ENCODE assay signal across 13 cellular contexts in genomic region chr4:123421227-123421941, GRCh38. TPM values are rescaled to one million over a fixed set of nuclear protein-coding genes. Genes with fewer than 3 reads are reported as not detected.
DNase-seq lines count a peak whose midpoint lies in the region; ATAC-seq and TF ChIP-seq lines count a peak whose summit lies in the region.
"Had no signal": no experiment of that assay in that cellular context is flagged by ENCODE, and none has a peak within 500 bp of the region (broad histone marks: within the 10 kb centered on the region; RNA-seq: fewer than 3 reads in every experiment).

No MANE protein-coding gene starts in this region.

- H3K4me1 ChIP-seq in mesendoderm (ENCODE audit: control insufficient read depth, low read depth, low read length) (peaks cover 2% of the 10 kb centered on the region), foreskin keratinocyte (peaks cover 8% of the 10 kb centered on the region), gastrocnemius medialis (peaks cover 22 to 23% of the 10 kb centered on the region in 2 donors)
- H3K4me1 ChIP-seq: right lobe of liver had no signal

- H4K5ac ChIP-seq in mesendoderm (ENCODE audit: low read length): no peak overlapping the region

- H3K9ac ChIP-seq in mesendoderm (ENCODE audit: low read length): no peak overlapping the region
- H3K9ac ChIP-seq: SK-N-SH had no signal

- H2BK5ac ChIP-seq in mesendoderm (ENCODE audit: low read length): no peak overlapping the region

- H3K36me3 ChIP-seq in mesendoderm (ENCODE audit: control insufficient read depth, insufficient read depth, low read length) (no peaks in the 10 kb centered on the region), gastrocnemius medialis (no peaks in the 10 kb centered on the region)
- H3K36me3 ChIP-seq: right lobe of liver had no signal

- intact Hi-C loops in CD4-positive, alpha-beta T cell (cut with DNase I, micrococcal nuclease): no loop called here
- intact Hi-C loops in gastrocnemius medialis (cut with DNase I; ENCODE audit: low total_unique reads): no loop called here

- no peak overlapping the region for H4K8ac ChIP-seq in mesendoderm (ENCODE audit: low read depth, low read length)

- no peaks in the 10 kb centered on the region for H3K79me1 ChIP-seq in mesendoderm (ENCODE audit: low read length)

- POLR2A ChIA-PET in CD4-positive, alpha-beta T cell (lab: Charles Lee): no interaction called here
- POLR2A ChIA-PET in HEK293T (lab: Yijun Ruan, JAX): no interaction called here
- POLR2A ChIA-PET in activated CD8-positive, alpha-beta T cell treated with anti-CD3 and anti-CD28 coated beads, Interleukin-2, amount 10 ng/mL, durations not matched to agents 7 days and 5 days (lab: Charles Lee): interaction anchor here (1.3 to 2.9 kb wide), 5 partner anchors 10 to 179 kb away, joined by 3 to 14 read pairs (median 11); partner anchors contain the start of gene SPRY1

- no peak overlapping the region for H3K4me3 ChIP-seq in mesendoderm (ENCODE audit: low read length)
- H3K4me3 ChIP-seq in gastrocnemius medialis: peak overlapping the region in 2 of 4 donors; percentile 22 to 31
- H3K4me3 ChIP-seq: right lobe of liver had no signal

- TF ChIP-seq CTCF in CD4-positive, alpha-beta T cell (IDR thresholded peaks at IDR 0.05): no peak
- TF ChIP-seq CTCF in foreskin keratinocyte (conservative IDR thresholded peaks at IDR 0.05): no peak
- no peak for TF ChIP-seq CTCF in gastrocnemius medialis (IDR thresholded peaks at IDR 0.05 in 4 of 5, conservative IDR thresholded peaks at IDR 0.05 in 1 of 5)

- peak overlapping the region; percentile 96 for H2BK15ac ChIP-seq in mesendoderm (replicated peaks; ENCODE audit: low read depth)

- in situ Hi-C loops in gastrocnemius medialis (cut with MboI; ENCODE audit: low sequenced_read_pairs in 4 of 4): loop anchor here (25.0 kb wide), 4 partner anchors 241 to 691 kb away; no protein-coding TSS in a partner anchor

- H3K4me1 Mint-ChIP-seq in CD4-positive, alpha-beta T cell (ENCODE audit: low read depth): peaks cover 17% of the 10 kb centered on the region
- H3K4me1 Mint-ChIP-seq in activated CD8-positive, alpha-beta T cell treated with anti-CD3 and anti-CD28 coated beads, Interleukin-2, amount 10 ng/mL, durations not matched to agents 7 days and 5 days (ENCODE audit: low read depth): peaks cover 87% of the 10 kb centered on the region

- peak overlapping the region; percentile 78 for H3K27ac Mint-ChIP-seq in CD4-positive, alpha-beta T cell
- H3K27ac Mint-ChIP-seq in activated CD8-positive, alpha-beta T cell treated with anti-CD3 and anti-CD28 coated beads, Interleukin-2, amount 10 ng/mL, durations not matched to agents 7 days and 5 days: peak overlapping the region; percentile 92

- no peak overlapping the region for H3K27ac ChIP-seq in CD4-positive, alpha-beta T cell (ENCODE audit: low read depth, low read length)
- H3K27ac ChIP-seq in mesendoderm (ENCODE audit: low read depth, low read length): no peak overlapping the region
- H3K27ac ChIP-seq in foreskin keratinocyte: no peak overlapping the region
- H3K27ac ChIP-seq in gastrocnemius medialis: no peak overlapping the region
- H3K27ac ChIP-seq: right lobe of liver had no signal

- no peaks in the 10 kb centered on the region for H3K9me3 ChIP-seq in CD4-positive, alpha-beta T cell (ENCODE audit: control insufficient read depth, low read length)
- H3K9me3 ChIP-seq in gastrocnemius medialis: no peaks in the 10 kb centered on the region
- H3K9me3 ChIP-seq: right lobe of liver, SK-N-SH had no signal

- DNase-seq in CD4-positive, alpha-beta T cell: no peak
- DNase-seq in HEK293T (ENCODE audit: extremely low spot score): no peak
- no peak for DNase-seq in activated CD8-positive, alpha-beta T cell treated with anti-CD3 and anti-CD28 coated beads, Interleukin-2, amount 10 ng/mL, durations not matched to agents 7 days and 5 days
- DNase-seq in mesendoderm: no peak
- no peak for DNase-seq in foreskin keratinocyte
- no peak for DNase-seq in gastrocnemius medialis
- no peak for DNase-seq in NCI-H1417 (lab: John Stamatoyannopoulos, UW)
- DNase-seq in RKO (ENCODE audit: low spot score): no peak
- DNase-seq: activated CD8-positive, alpha-beta memory T cell treated with anti-CD3 and anti-CD28 coated beads, Interleukin-2, amount 50 U/mL, for 4 hours; NCI-H345; right lobe of liver; SK-N-SH; stimulated activated CD8-positive, alpha-beta memory T cell treated with anti-CD3 and anti-CD28 coated beads, Interleukin-4, amount 100 ng/mL, for 48 hours had no signal

- no peak overlapping the region for H3K23ac ChIP-seq in mesendoderm (ENCODE audit: low read length)

- no peak for TF ChIP-seq POLR2A in gastrocnemius medialis (IDR thresholded peaks at IDR 0.05)

- ATAC-seq in CD4-positive, alpha-beta T cell (ENCODE audit: poor library complexity): peak; percentile 62
- ATAC-seq in activated CD8-positive, alpha-beta T cell treated with anti-CD3 and anti-CD28 coated beads, Interleukin-2, amount 10 ng/mL, durations not matched to agents 7 days and 5 days: peak; percentile 21
- ATAC-seq in foreskin keratinocyte (no peak), gastrocnemius medialis (no peak)
- ATAC-seq: right lobe of liver had no signal

- H3K9me3 Mint-ChIP-seq in CD4-positive, alpha-beta T cell: no peaks in the 10 kb centered on the region
- no peaks in the 10 kb centered on the region for H3K9me3 Mint-ChIP-seq in activated CD8-positive, alpha-beta T cell treated with anti-CD3 and anti-CD28 coated beads, Interleukin-2, amount 10 ng/mL, durations not matched to agents 7 days and 5 days (ENCODE audit: insufficient read depth)

- no peak overlapping the region for H2BK120ac ChIP-seq in mesendoderm (ENCODE audit: low read depth, low read length)

- WGBS in mesendoderm (ENCODE audit: extremely low coverage, insufficient coverage, low lambda C conversion rate): no CpG with 5 or more reads among the region's 6 CpGs

- H3K4me3 Mint-ChIP-seq in CD4-positive, alpha-beta T cell: peak overlapping the region; percentile 81
- H3K4me3 Mint-ChIP-seq in activated CD8-positive, alpha-beta T cell treated with anti-CD3 and anti-CD28 coated beads, Interleukin-2, amount 10 ng/mL, durations not matched to agents 7 days and 5 days: peak overlapping the region; percentile 75

- no peaks in the 10 kb centered on the region for H3K27me3 Mint-ChIP-seq in CD4-positive, alpha-beta T cell
- no peaks in the 10 kb centered on the region for H3K27me3 Mint-ChIP-seq in activated CD8-positive, alpha-beta T cell treated with anti-CD3 and anti-CD28 coated beads, Interleukin-2, amount 10 ng/mL, durations not matched to agents 7 days and 5 days (ENCODE audit: low read depth)

- H3K56ac ChIP-seq in mesendoderm (ENCODE audit: low read length): no peak overlapping the region

- H2AK5ac ChIP-seq in mesendoderm (ENCODE audit: low read length): no peak overlapping the region

- no peak overlapping the region for H3K4ac ChIP-seq in mesendoderm (ENCODE audit: low read depth, low read length)

- H3K18ac ChIP-seq in mesendoderm (ENCODE audit: low read length): no peak overlapping the region

- CTCF ChIA-PET in CD4-positive, alpha-beta T cell (lab: Charles Lee): no interaction called here
- CTCF ChIA-PET in HEK293T (lab: Yijun Ruan, JAX): no interaction called here
- CTCF ChIA-PET in activated CD8-positive, alpha-beta T cell treated with anti-CD3 and anti-CD28 coated beads, Interleukin-2, amount 10 ng/mL, durations not matched to agents 7 days and 5 days (lab: Charles Lee): interaction anchor here (1.6 to 3.2 kb wide), 5 partner anchors 11 to 24 kb away, joined by 5 to 17 read pairs (median 8); partner anchors contain the start of gene SPRY1

- no peaks in the 10 kb centered on the region for H3K36me3 Mint-ChIP-seq in CD4-positive, alpha-beta T cell (ENCODE audit: low read depth)
- H3K36me3 Mint-ChIP-seq in activated CD8-positive, alpha-beta T cell treated with anti-CD3 and anti-CD28 coated beads, Interleukin-2, amount 10 ng/mL, durations not matched to agents 7 days and 5 days (ENCODE audit: low read depth): peaks cover 18% of the 10 kb centered on the region

- no peak overlapping the region for H3K4me2 ChIP-seq in mesendoderm (ENCODE audit: low read length)
- H3K4me2 ChIP-seq: SK-N-SH had no signal

- no peaks in the 10 kb centered on the region for H3K79me2 ChIP-seq in mesendoderm (ENCODE audit: control insufficient read depth, insufficient read depth, low read length)

- no peaks in the 10 kb centered on the region for H3K27me3 ChIP-seq in CD4-positive, alpha-beta T cell (ENCODE audit: control insufficient read depth, insufficient read depth, low read length)
- H3K27me3 ChIP-seq in mesendoderm (ENCODE audit: insufficient read depth, low read length, poor library complexity) (no peaks in the 10 kb centered on the region), foreskin keratinocyte (no peaks in the 10 kb centered on the region), gastrocnemius medialis (no peaks in the 10 kb centered on the region)
- H3K27me3 ChIP-seq: right lobe of liver had no signal

TF ChIP-seq in HEK293T, 16 proteins besides CTCF, POLR2A, EP300 and RAD21:
- TF ChIP-seq, protein P1, sequence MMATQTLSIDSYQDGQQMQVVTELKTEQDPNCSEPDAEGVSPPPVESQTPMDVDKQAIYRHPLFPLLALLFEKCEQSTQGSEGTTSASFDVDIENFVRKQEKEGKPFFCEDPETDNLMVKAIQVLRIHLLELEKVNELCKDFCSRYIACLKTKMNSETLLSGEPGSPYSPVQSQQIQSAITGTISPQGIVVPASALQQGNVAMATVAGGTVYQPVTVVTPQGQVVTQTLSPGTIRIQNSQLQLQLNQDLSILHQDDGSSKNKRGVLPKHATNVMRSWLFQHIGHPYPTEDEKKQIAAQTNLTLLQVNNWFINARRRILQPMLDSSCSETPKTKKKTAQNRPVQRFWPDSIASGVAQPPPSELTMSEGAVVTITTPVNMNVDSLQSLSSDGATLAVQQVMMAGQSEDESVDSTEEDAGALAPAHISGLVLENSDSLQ (IDR thresholded peaks at IDR 0.05): peak; percentile 25; the same call in 1 of the 2 replicates
- TF ChIP-seq LEF1 (IDR thresholded peaks at IDR 0.05; ENCODE audit: borderline replicate concordance): no peak

RNA-seq across cellular contexts. Expression of gene SPRY1, which starts 24.8 kb away (rescaled TPM):
- total RNA-seq in CD4-positive, alpha-beta T cell: 10 to 100 TPM; 19.6 to 20.3 TPM
- total RNA-seq in activated CD8-positive, alpha-beta T cell treated with anti-CD3 and anti-CD28 coated beads, Interleukin-2, amount 10 ng/mL, durations not matched to agents 7 days and 5 days: 10 to 100 TPM; 50.7 to 53.2 TPM
- 30.5 TPM for polyA plus RNA-seq in mesendoderm (2013, experiment 1 of 2)
- polyA plus RNA-seq in mesendoderm (2013, experiment 2 of 2): 33.4 TPM
- 1.3 and 2.8 TPM in 2 replicates for total RNA-seq in foreskin keratinocyte
- 0.34 and 1.2 TPM in 2 replicates for polyA plus RNA-seq in foreskin keratinocyte
- 10 to 100 TPM; 32.8 to 72.2 (median 50.9) TPM for total RNA-seq in gastrocnemius medialis

Comparison
In these comparisons a context has a peak if more than half of its experiments do, and no peak if none do; other contexts are left out.
1. ATAC-seq: peak in CD4-positive, alpha-beta T cell (single experiment) and activated CD8-positive, alpha-beta T cell treated with anti-CD3 and anti-CD28 coated beads, Interleukin-2, amount 10 ng/mL, durations not matched to agents 7 days and 5 days (single experiment); none in foreskin keratinocyte (single experiment) and gastrocnemius medialis (0 of 2).